15 cellular contexts compared by ENCODE assay signal in the genomic region with DNA sequence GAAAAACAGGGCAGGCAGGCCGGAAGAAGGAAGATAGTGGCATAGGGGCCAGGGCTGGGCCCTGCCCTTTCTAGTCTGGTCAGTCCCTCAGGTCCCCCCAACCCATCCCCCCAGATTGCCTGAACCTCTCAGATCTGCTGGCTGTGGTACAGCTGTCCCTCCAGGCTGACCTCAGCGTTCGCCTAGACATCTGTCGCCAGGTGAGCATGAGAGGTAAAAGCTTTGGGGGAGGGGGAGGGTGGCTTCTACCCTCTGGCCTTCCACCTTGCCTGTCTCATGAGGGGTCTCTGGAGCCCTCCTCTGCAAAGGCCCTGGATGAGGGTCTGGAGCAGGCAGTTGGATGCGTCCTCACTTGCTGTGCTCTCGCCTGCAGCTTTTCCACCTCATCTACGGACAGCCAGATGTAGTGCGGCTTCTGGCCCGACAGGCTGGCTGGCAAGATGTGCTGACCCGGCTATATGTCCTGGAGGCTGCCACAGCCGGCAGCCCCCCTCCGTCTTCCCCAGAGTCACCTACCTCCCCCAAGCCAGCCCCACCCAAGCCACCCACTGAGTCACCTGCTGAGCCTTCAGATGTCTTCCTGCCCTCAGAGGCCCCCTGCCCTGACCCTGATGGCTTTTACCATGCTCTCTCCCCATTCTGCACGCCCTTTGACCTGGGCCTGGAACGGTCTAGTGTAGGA.
"Had no signal": no experiment of that assay in that cellular context is flagged by ENCODE, and none has a peak within 500 bp of the region (broad histone marks: within the 10 kb centered on the region; RNA-seq: fewer than 3 reads in every experiment).

No MANE protein-coding gene starts in this region.

- H3K9me3 Mint-ChIP-seq: activated CD4-positive, alpha-beta memory T cell treated with anti-CD3 and anti-CD28 coated beads, Interleukin-2, amount 10 ng/mL, durations not matched to agents 7 days and 5 days; activated naive CD4-positive, alpha-beta T cell treated with anti-CD3 and anti-CD28 coated beads, Interleukin-2, amount 50 U/mL, for 24 hours; activated T-helper 2 cell treated with anti-CD3 and anti-CD28 coated beads, Interferon-gamma antibody, Interleukin-2, Interleukin-4, amounts not matched to agents 10 μg/mL and 5 μg/mL and 100 μg/mL, durations not matched to agents 14 hours and 24 hours and 36 hours; brain; nephron; stimulated activated naive B cell treated with anti-CD40 and anti-IgM and Interleukin-4, amounts not matched to agents 10 μg/mL and 1 μg/mL and 100 μg/mL, for 72 hours; type B pancreatic cell had no signal

- H3K4me3 Mint-ChIP-seq: activated CD4-positive, alpha-beta memory T cell treated with anti-CD3 and anti-CD28 coated beads, Interleukin-2, amount 10 ng/mL, durations not matched to agents 7 days and 5 days; activated CD4-positive, alpha-beta T cell treated with anti-CD3 and anti-CD28 coated beads for 36 hours; activated naive CD4-positive, alpha-beta T cell treated with anti-CD3 and anti-CD28 coated beads, Interleukin-2, amount 50 U/mL, for 24 hours; brain; nephron; stimulated activated naive B cell treated with anti-CD40 and anti-IgM and Interleukin-4, amounts not matched to agents 10 μg/mL and 1 μg/mL and 100 μg/mL, for 72 hours; type B pancreatic cell had no signal

- H3K27ac Mint-ChIP-seq: activated CD4-positive, alpha-beta memory T cell treated with anti-CD3 and anti-CD28 coated beads, Interleukin-2, amount 10 ng/mL, durations not matched to agents 7 days and 5 days; activated CD4-positive, alpha-beta T cell treated with anti-CD3 and anti-CD28 coated beads for 36 hours; activated naive CD4-positive, alpha-beta T cell treated with anti-CD3 and anti-CD28 coated beads, Interleukin-2, amount 50 U/mL, for 24 hours; activated T-helper 2 cell treated with anti-CD3 and anti-CD28 coated beads, Interferon-gamma antibody, Interleukin-2, Interleukin-4, amounts not matched to agents 10 μg/mL and 5 μg/mL and 100 μg/mL, durations not matched to agents 14 hours and 24 hours and 36 hours; nephron; stimulated activated naive B cell treated with anti-CD40 and anti-IgM and Interleukin-4, amounts not matched to agents 10 μg/mL and 1 μg/mL and 100 μg/mL, for 72 hours had no signal

- H3K4me1 Mint-ChIP-seq: brain, nephron had no signal

- DNase-seq: activated CD4-positive, alpha-beta memory T cell treated with anti-CD3 and anti-CD28 coated beads, Interleukin-2, amount 10 ng/mL, durations not matched to agents 7 days and 5 days; activated CD4-positive, alpha-beta T cell treated with anti-CD3 and anti-CD28 coated beads for 36 hours; activated CD8-positive, alpha-beta memory T cell treated with anti-CD3 and anti-CD28 coated beads, Interleukin-2, amount 50 U/mL, for 48 hours; left colon; small intestine; stimulated activated naive B cell treated with anti-CD40 and anti-IgM and Interleukin-4, amounts not matched to agents 10 μg/mL and 1 μg/mL and 100 μg/mL, for 72 hours; T-helper 9 cell had no signal

- H3K27ac ChIP-seq: pancreas had no signal

- H3K9me3 ChIP-seq: pancreas had no signal

- H3K27me3 Mint-ChIP-seq: activated CD4-positive, alpha-beta memory T cell treated with anti-CD3 and anti-CD28 coated beads, Interleukin-2, amount 10 ng/mL, durations not matched to agents 7 days and 5 days; activated CD4-positive, alpha-beta T cell treated with anti-CD3 and anti-CD28 coated beads for 36 hours; activated naive CD4-positive, alpha-beta T cell treated with anti-CD3 and anti-CD28 coated beads, Interleukin-2, amount 50 U/mL, for 24 hours; stimulated activated naive B cell treated with anti-CD40 and anti-IgM and Interleukin-4, amounts not matched to agents 10 μg/mL and 1 μg/mL and 100 μg/mL, for 72 hours; type B pancreatic cell had no signal

- H3K4me1 ChIP-seq: pancreas had no signal

- H3K36me3 Mint-ChIP-seq: brain had no signal

- FAIRE-seq: endometrium, pancreas, small intestine had no signal

- H3K27me3 ChIP-seq: pancreas had no signal

- ATAC-seq: esophagus mucosa; left colon; stimulated activated naive B cell treated with anti-CD40 and anti-IgM and Interleukin-4, amounts not matched to agents 10 μg/mL and 1 μg/mL and 100 μg/mL, for 72 hours had no signal

- H3K4me3 ChIP-seq: pancreas had no signal
